8 cellular contexts compared by ENCODE assay signal in the genomic region with DNA sequence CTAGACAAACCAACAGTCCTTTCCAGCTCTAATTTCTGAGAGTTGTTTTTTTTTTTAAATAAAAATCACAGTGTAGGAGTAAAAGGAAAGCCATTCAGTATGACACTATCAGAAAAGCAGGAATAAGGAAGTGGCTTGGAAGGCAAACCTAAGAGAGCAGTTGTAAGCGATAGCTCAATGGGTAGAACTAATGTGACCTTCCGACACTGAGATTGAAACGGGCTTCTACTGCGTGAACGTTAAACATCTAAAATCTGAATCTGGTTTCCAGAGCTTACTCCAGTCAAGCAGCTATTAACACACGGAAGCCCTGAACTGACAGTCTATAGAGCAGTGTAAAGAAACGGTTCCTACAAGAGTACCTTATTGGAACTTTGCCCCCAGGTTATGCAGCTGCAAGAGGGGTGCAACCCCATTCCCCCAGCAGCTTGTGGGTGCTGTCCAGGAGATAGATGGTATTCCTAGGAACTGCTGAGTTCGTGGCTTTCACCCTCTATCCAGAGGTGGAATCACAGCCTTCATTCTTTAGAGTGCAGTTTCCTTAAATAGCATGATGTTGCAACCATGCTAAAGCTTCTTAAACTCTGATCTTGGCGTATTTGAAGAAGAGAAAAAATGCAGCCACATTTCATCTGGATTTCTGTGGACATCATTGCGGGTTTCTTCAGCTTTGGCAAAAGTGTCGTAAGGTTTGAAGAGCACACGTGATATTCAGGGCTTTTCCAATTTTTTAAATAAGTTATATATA. TPM values are rescaled to one million over a fixed set of nuclear protein-coding genes. Genes with fewer than 3 reads are reported as not detected.
A peak's percentile ranks its signal among the peaks of the same experiment; 100 is the strongest.
DNase-seq lines count a peak whose midpoint lies in the region; ATAC-seq and TF ChIP-seq lines count a peak whose summit lies in the region.

No MANE protein-coding gene starts in this region.

- peaks cover 1% of the 10 kb centered on the region for H3K36me3 Mint-ChIP-seq in WTC11

- H3K4me1 Mint-ChIP-seq in WTC11: peaks cover 49% of the 10 kb centered on the region

- H3K36me3 ChIP-seq in ES-I3 (ENCODE audit: insufficient read depth, low read length) (no peaks in the 10 kb centered on the region), skeletal muscle tissue (ENCODE audit: control insufficient read depth in 3 of 3, insufficient read depth in 3 of 3, low read length in 3 of 3) (peaks cover 0 to 8% (median 0%) of the 10 kb centered on the region in 3 donors)

- intact Hi-C loops in sciatic nerve (cut with DNase I): loop anchor here (5.0 kb wide), 1 partner anchor 109 kb away; no protein-coding TSS in a partner anchor

- H3K27me3 ChIP-seq in skeletal muscle tissue (ENCODE audit: control insufficient read depth in 3 of 3, insufficient read depth in 3 of 3, low read length in 3 of 3): no peaks in the 10 kb centered on the region

- H3K4me1 ChIP-seq in ES-I3 (ENCODE audit: insufficient read depth, low read length) (peaks cover 41% of the 10 kb centered on the region), skeletal muscle tissue (ENCODE audit: control insufficient read depth in 3 of 3, insufficient read depth in 3 of 3, low read length in 3 of 3) (peaks cover 38 to 53% (median 50%) of the 10 kb centered on the region in 3 donors)

- CTCF ChIA-PET in WTC11 (lab: Charles Lee) (interaction anchor here (1.2 to 2.2 kb wide), 3 partner anchors 16 to 470 kb away, joined by 3 to 9 read pairs (median 5); no protein-coding TSS in a partner anchor), GM10248 (lab: Yijun Ruan, JAX) (interaction anchor here (0.8 to 3.2 kb wide), 7 partner anchors 9 to 470 kb away, joined by 3 to 14 read pairs (median 4); no protein-coding TSS in a partner anchor)

- H3K27ac Mint-ChIP-seq in WTC11: peak overlapping the region; percentile 100; the same call in 1 of the 2 replicates

- no peaks in the 10 kb centered on the region for H3K27me3 Mint-ChIP-seq in WTC11 (ENCODE audit: low read depth)

- H3K9ac ChIP-seq in ES-I3 (ENCODE audit: low read depth, low read length) (peak overlapping the region; percentile 85; the same call in 1 of the 2 replicates), skeletal muscle tissue (ENCODE audit: low read depth in 1 of 3, low read length in 3 of 3) (peak overlapping the region; percentile 80 to 93 (median 90))

- no peak for ATAC-seq in WTC11
- no peak for ATAC-seq in sciatic nerve

- DNase-seq in MV-4-11 (lab: John Stamatoyannopoulos, UW): peak; percentile 95
- DNase-seq in WTC11 (ENCODE audit: low spot score): no peak
- DNase-seq in globus pallidus (ENCODE audit: low spot score): peak; percentile 73
- DNase-seq in sciatic nerve (ENCODE audit: low spot score): no peak
- DNase-seq in D341Med (ENCODE audit: low spot score): no peak
- DNase-seq in GM10248 (ENCODE audit: extremely low spot score): no peak

- H3K9me3 ChIP-seq in ES-I3 (ENCODE audit: control insufficient read depth, insufficient read depth, low read length) (no peaks in the 10 kb centered on the region), skeletal muscle tissue (ENCODE audit: control insufficient read depth in 3 of 3, low read length in 3 of 3) (no peaks in the 10 kb centered on the region)

- no peak overlapping the region for H3K4me3 Mint-ChIP-seq in WTC11

- no peak for TF ChIP-seq CTCF in WTC11 (IDR thresholded peaks at IDR 0.05)
- no peak for TF ChIP-seq CTCF in GM10248 (IDR thresholded peaks at IDR 0.05; ENCODE audit: control extremely low read depth, extremely low read depth, low read depth, missing control alignments)

- peak overlapping the region; percentile 99 for H3K27ac ChIP-seq in skeletal muscle tissue (ENCODE audit: low read depth, low read length)

- POLR2A ChIA-PET in WTC11 (lab: Charles Lee) (interaction anchor here (0.5 to 1.4 kb wide), 2 partner anchors 113 to 1322 kb away, joined by 3 to 6 read pairs; no protein-coding TSS in a partner anchor), GM10248 (lab: Yijun Ruan, JAX) (interaction anchor here (0.8 to 3.1 kb wide), 4 partner anchors 115 to 437 kb away, joined by 3 to 17 read pairs (median 4); no protein-coding TSS in a partner anchor)

- H3K9me3 Mint-ChIP-seq in WTC11: no peaks in the 10 kb centered on the region

- peak overlapping the region; percentile 44 to 62 (median 46) for H3K4me3 ChIP-seq in skeletal muscle tissue (ENCODE audit: low read length in 3 of 3)

TF ChIP-seq in WTC11, 78 proteins besides CTCF, POLR2A, EP300 and RAD21:
- TF ChIP-seq, protein P1, sequence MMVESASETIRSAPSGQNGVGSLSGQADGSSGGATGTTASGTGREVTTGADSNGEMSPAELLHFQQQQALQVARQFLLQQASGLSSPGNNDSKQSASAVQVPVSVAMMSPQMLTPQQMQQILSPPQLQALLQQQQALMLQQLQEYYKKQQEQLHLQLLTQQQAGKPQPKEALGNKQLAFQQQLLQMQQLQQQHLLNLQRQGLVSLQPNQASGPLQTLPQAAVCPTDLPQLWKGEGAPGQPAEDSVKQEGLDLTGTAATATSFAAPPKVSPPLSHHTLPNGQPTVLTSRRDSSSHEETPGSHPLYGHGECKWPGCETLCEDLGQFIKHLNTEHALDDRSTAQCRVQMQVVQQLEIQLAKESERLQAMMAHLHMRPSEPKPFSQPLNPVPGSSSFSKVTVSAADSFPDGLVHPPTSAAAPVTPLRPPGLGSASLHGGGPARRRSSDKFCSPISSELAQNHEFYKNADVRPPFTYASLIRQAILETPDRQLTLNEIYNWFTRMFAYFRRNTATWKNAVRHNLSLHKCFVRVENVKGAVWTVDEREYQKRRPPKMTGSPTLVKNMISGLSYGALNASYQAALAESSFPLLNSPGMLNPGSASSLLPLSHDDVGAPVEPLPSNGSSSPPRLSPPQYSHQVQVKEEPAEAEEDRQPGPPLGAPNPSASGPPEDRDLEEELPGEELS (CRISPR knock-in tag; IDR thresholded peaks at IDR 0.05): no peak
- TF ChIP-seq GABPB1 (CRISPR knock-in tag; IDR thresholded peaks at IDR 0.05) (0 out of 2 replicates have a peak, but pooled peaks have one; percentile 22), FOXJ3 (CRISPR knock-in tag; IDR thresholded peaks at IDR 0.05; ENCODE audit: borderline replicate concordance) (no peak)
- TF ChIP-seq, protein P2, sequence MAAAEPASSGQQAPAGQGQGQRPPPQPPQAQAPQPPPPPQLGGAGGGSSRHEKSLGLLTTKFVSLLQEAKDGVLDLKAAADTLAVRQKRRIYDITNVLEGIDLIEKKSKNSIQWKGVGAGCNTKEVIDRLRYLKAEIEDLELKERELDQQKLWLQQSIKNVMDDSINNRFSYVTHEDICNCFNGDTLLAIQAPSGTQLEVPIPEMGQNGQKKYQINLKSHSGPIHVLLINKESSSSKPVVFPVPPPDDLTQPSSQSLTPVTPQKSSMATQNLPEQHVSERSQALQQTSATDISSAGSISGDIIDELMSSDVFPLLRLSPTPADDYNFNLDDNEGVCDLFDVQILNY (CRISPR knock-in tag; IDR thresholded peaks at IDR 0.05): no peak

RNA-seq across cellular contexts. Expression of a gene that starts 3.3 kb away (rescaled TPM):
- 61.9 to 70.9 TPM (median 62.4 TPM) in 3 replicates for total RNA-seq in WTC11 (2021)
- 83.0 TPM for total RNA-seq in skeletal muscle tissue
- 142 TPM for total RNA-seq in sciatic nerve

Comparison
In these comparisons a context has a peak if more than half of its experiments do, and no peak if none do; other contexts are left out.
1. DNase-seq: peak in MV-4-11 (single experiment) and globus pallidus (single experiment); none in WTC11 (single experiment), sciatic nerve (single experiment), D341Med (single experiment) and GM10248 (single experiment).